In the genomic region with DNA sequence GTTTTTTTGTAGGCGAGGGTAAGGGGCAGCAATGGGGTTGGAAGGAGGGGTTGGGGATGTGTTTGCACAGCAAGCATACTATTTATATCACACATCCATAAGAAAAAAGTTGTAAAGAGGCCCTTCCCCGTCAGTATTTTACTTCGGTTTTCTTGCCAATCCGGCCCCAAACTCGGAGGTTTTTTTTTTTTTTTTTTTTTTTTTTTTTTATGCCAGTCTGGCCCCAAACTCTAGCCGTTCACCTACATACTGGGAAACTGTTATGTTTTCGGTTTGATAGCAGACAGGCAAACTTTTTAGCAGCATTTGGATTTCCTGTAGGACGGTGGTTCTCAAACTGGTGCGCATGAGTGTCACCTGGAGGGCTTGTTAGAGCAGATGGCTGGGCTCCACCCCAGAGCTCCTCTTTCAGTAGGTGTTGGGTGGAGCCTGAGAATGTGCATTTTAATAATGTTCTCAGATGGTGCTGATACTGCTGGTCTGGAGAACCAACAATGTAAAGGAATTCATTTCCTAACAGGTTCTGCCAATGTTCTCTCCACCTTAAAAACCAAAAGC, we compare ENCODE assay signal across 8 cellular contexts.
A peak's percentile ranks its signal among the peaks of the same experiment; 100 is the strongest.
DNase-seq lines count a peak whose midpoint lies in the region; ATAC-seq and TF ChIP-seq lines count a peak whose summit lies in the region.

No MANE protein-coding gene starts in this region.

- H3K4me1 Mint-ChIP-seq in central memory CD8-positive, alpha-beta T cell, result peaks cover 14% of the 10 kb centered on the region
- H3K4me1 Mint-ChIP-seq in natural killer cell treated with Interleukin-12 subunit alpha and Interleukin-12 subunit beta and Interleukin-15 and Interleukin-18, amount 100 ng/mL, for 72 hours (ENCODE audit: low read depth in 2 of 2), result peaks cover 10 to 11% of the 10 kb centered on the region in 2 donors

- no peak overlapping the region for H3K9ac ChIP-seq in DND-41 (ENCODE audit: low read depth, low read length)

- H3K4me2 ChIP-seq in DND-41 (ENCODE audit: insufficient read depth, low read length), result peak overlapping the region; percentile 55; the same call in 1 of the 2 replicates

- H4K20me1 ChIP-seq in DND-41 (ENCODE audit: insufficient read depth, low read length), result no peaks in the 10 kb centered on the region

- no peaks in the 10 kb centered on the region for H3K9me3 Mint-ChIP-seq in central memory CD8-positive, alpha-beta T cell
- no peaks in the 10 kb centered on the region for H3K9me3 Mint-ChIP-seq in natural killer cell treated with Interleukin-12 subunit alpha and Interleukin-12 subunit beta and Interleukin-15 and Interleukin-18, amount 100 ng/mL, for 72 hours

- no peaks in the 10 kb centered on the region for H3K79me2 ChIP-seq in DND-41 (ENCODE audit: insufficient read depth, low read length)

- H3K27me3 Mint-ChIP-seq in central memory CD8-positive, alpha-beta T cell, result peaks cover 50% of the 10 kb centered on the region
- H3K27me3 Mint-ChIP-seq in natural killer cell treated with Interleukin-12 subunit alpha and Interleukin-12 subunit beta and Interleukin-15 and Interleukin-18, amount 100 ng/mL, for 72 hours, result peaks cover 34 to 35% of the 10 kb centered on the region in 2 donors

- DNase-seq in DND-41 (no peak), NCI-H526 treated with DMSO at 0.1 percent for 48 hours (lab: John Stamatoyannopoulos, UW) (peak; percentile 51), Ammon's horn (ENCODE audit: low spot score) (no peak), hepatic stellate cell (ENCODE audit: low spot score) (no peak), mesenteric fat pad (ENCODE audit: low spot score) (no peak), NCI-H524 treated with DMSO at 0.1 percent for 48 hours (lab: John Stamatoyannopoulos, UW) (no peak)
- DNase-seq in central memory CD8-positive, alpha-beta T cell (ENCODE audit: low spot score in 2 of 2), result no peak
- no peak for DNase-seq in natural killer cell treated with Interleukin-12 subunit alpha and Interleukin-12 subunit beta and Interleukin-15 and Interleukin-18, amount 100 ng/mL, for 72 hours (ENCODE audit: low spot score)

- H3K27ac ChIP-seq in DND-41 (ENCODE audit: low read length), result no peak overlapping the region

- peaks cover 1% of the 10 kb centered on the region for H3K36me3 Mint-ChIP-seq in central memory CD8-positive, alpha-beta T cell (ENCODE audit: insufficient read depth)
- H3K36me3 Mint-ChIP-seq in natural killer cell treated with Interleukin-12 subunit alpha and Interleukin-12 subunit beta and Interleukin-15 and Interleukin-18, amount 100 ng/mL, for 72 hours, result no peaks in the 10 kb centered on the region

- H3K4me1 ChIP-seq in DND-41 (ENCODE audit: insufficient read depth, low read length), result peaks cover 17% of the 10 kb centered on the region

- H3K36me3 ChIP-seq in DND-41 (ENCODE audit: insufficient read depth, low read length), result no peaks in the 10 kb centered on the region

- H3K27ac Mint-ChIP-seq in central memory CD8-positive, alpha-beta T cell (ENCODE audit: low read depth), result no peak overlapping the region
- no peak overlapping the region for H3K27ac Mint-ChIP-seq in natural killer cell treated with Interleukin-12 subunit alpha and Interleukin-12 subunit beta and Interleukin-15 and Interleukin-18, amount 100 ng/mL, for 72 hours

- H3K4me3 Mint-ChIP-seq in central memory CD8-positive, alpha-beta T cell, result peak overlapping the region; percentile 77
- peak overlapping the region; percentile 75 for H3K4me3 Mint-ChIP-seq in natural killer cell treated with Interleukin-12 subunit alpha and Interleukin-12 subunit beta and Interleukin-15 and Interleukin-18, amount 100 ng/mL, for 72 hours

- TF ChIP-seq CTCF in DND-41 (IDR thresholded peaks at IDR 0.05; ENCODE audit: borderline replicate concordance, extremely low read depth, low read length, poor library complexity, severe bottlenecking), result no peak

- H3K4me3 ChIP-seq in DND-41 (ENCODE audit: low read depth in 1 of 2, low read length in 2 of 2), result no peak overlapping the region; a peak in 1 of 4 replicates

- H3K9me3 ChIP-seq in DND-41 (ENCODE audit: insufficient read depth, low read length, severe bottlenecking), result no peaks in the 10 kb centered on the region

- peaks cover 72% of the 10 kb centered on the region for H3K27me3 ChIP-seq in DND-41 (ENCODE audit: insufficient read depth, low read length, poor library complexity)

- H2AFZ ChIP-seq in DND-41 (ENCODE audit: low read depth, low read length), result no peak overlapping the region

- ATAC-seq in DND-41 (ENCODE audit: insufficient read depth, low read depth), result no peak
- ATAC-seq in central memory CD8-positive, alpha-beta T cell (replicated peaks; ENCODE audit: extremely low read depth, poor library complexity, severe bottlenecking), result peak; percentile 42
- ATAC-seq in natural killer cell treated with Interleukin-12 subunit alpha and Interleukin-12 subunit beta and Interleukin-15 and Interleukin-18, amount 100 ng/mL, for 72 hours, result no peak
